18 cellular contexts compared by ENCODE assay signal in the genomic region with DNA sequence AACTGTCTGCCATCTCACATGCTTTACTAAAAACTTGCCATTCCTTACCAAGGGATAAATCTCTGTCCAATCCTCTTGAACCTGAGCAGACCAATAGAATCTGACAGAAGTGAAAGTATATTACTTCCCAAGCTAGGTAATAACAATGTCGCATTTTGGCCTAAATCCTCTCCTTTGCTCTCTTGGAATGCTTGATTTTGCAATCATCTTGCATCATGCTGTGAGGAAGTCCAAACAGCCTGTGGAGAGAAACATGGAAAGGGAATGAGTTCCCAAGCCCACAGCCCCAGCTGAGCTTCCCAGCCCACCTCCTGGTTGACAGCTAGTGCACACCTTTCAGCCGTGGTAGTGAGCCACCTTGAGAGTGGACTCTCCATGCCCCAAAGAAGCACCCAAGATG.
"Had no signal": no experiment of that assay in that cellular context is flagged by ENCODE, and none has a peak within 500 bp of the region (broad histone marks: within the 10 kb centered on the region; RNA-seq: fewer than 3 reads in every experiment).

No MANE protein-coding gene starts in this region.

- H3K27ac Mint-ChIP-seq: activated CD8-positive, alpha-beta memory T cell treated with anti-CD3 and anti-CD28 coated beads, Interleukin-2, amount 10 ng/mL, durations not matched to agents 7 days and 5 days; activated naive CD8-positive, alpha-beta T cell treated with anti-CD3 and anti-CD28 coated beads for 36 hours; immature natural killer cell; memory B cell; nephron progenitor cell had no signal

- H3K27me3 ChIP-seq: cardiac muscle cell, ovary, thyroid gland had no signal

- H3K36me3 Mint-ChIP-seq: activated CD8-positive, alpha-beta memory T cell treated with anti-CD3 and anti-CD28 coated beads, Interleukin-2, amount 10 ng/mL, durations not matched to agents 7 days and 5 days; activated naive CD8-positive, alpha-beta T cell treated with anti-CD3 and anti-CD28 coated beads for 36 hours; immature natural killer cell; memory B cell had no signal

- H3K4me3 ChIP-seq: cardiac muscle cell, ovary, skin epidermis, thyroid gland had no signal

- H3K27ac ChIP-seq: cardiac muscle cell, ovary, skin epidermis, thyroid gland had no signal

- H3K9me3 ChIP-seq: ovary, thyroid gland had no signal

- H3K36me3 ChIP-seq: cardiac muscle cell, ovary, thyroid gland had no signal

- H3K4me1 ChIP-seq: thyroid gland had no signal

- H3K4me1 Mint-ChIP-seq: activated CD8-positive, alpha-beta memory T cell treated with anti-CD3 and anti-CD28 coated beads, Interleukin-2, amount 10 ng/mL, durations not matched to agents 7 days and 5 days; activated naive CD8-positive, alpha-beta T cell treated with anti-CD3 and anti-CD28 coated beads for 36 hours; immature natural killer cell; memory B cell had no signal

- ATAC-seq: activated CD4-positive, CD25-positive, alpha-beta regulatory T cell treated with anti-CD3 and anti-CD28 coated beads, Interleukin-2, amount 50 U/mL, for 24 hours; activated CD8-positive, alpha-beta memory T cell treated with anti-CD3 and anti-CD28 coated beads, Interleukin-2, amount 10 ng/mL, durations not matched to agents 7 days and 5 days; activated T-cell treated with anti-CD3 and anti-CD28 coated beads, Interleukin-2, amount 50 U/mL, for 4 hours; left cardiac atrium had no signal

- H3K4me3 Mint-ChIP-seq: activated CD8-positive, alpha-beta memory T cell treated with anti-CD3 and anti-CD28 coated beads, Interleukin-2, amount 10 ng/mL, durations not matched to agents 7 days and 5 days; activated naive CD8-positive, alpha-beta T cell treated with anti-CD3 and anti-CD28 coated beads for 36 hours; activated T-cell treated with anti-CD3 and anti-CD28 coated beads, Interleukin-2, amount 50 U/mL, for 4 hours; immature natural killer cell; memory B cell; nephron progenitor cell had no signal

- H3K27me3 Mint-ChIP-seq: activated CD8-positive, alpha-beta memory T cell treated with anti-CD3 and anti-CD28 coated beads, Interleukin-2, amount 10 ng/mL, durations not matched to agents 7 days and 5 days; activated naive CD8-positive, alpha-beta T cell treated with anti-CD3 and anti-CD28 coated beads for 36 hours; memory B cell had no signal

- FAIRE-seq: colon, urothelium cell line had no signal

- DNase-seq: activated CD4-positive, alpha-beta T cell treated with anti-CD3 and anti-CD28 coated beads, Interleukin-2, amount 50 U/mL, for 4 hours; activated CD8-positive, alpha-beta memory T cell treated with anti-CD3 and anti-CD28 coated beads, Interleukin-2, amount 10 ng/mL, durations not matched to agents 7 days and 5 days; activated gamma-delta T cell; activated naive CD8-positive, alpha-beta T cell treated with anti-CD3 and anti-CD28 coated beads for 36 hours; activated T-cell treated with anti-CD3 and anti-CD28 coated beads, Interleukin-2, amount 50 U/mL, for 4 hours; aorta; hypothalamus; immature natural killer cell; left cardiac atrium; nephron progenitor cell; ovary; thyroid gland had no signal

- H3K9me3 Mint-ChIP-seq: activated naive CD8-positive, alpha-beta T cell treated with anti-CD3 and anti-CD28 coated beads for 36 hours; activated T-cell treated with anti-CD3 and anti-CD28 coated beads, Interleukin-2, amount 50 U/mL, for 4 hours; memory B cell; nephron progenitor cell had no signal
